Comparison of ENCODE assay signal across 1 cellular context in the genomic region with DNA sequence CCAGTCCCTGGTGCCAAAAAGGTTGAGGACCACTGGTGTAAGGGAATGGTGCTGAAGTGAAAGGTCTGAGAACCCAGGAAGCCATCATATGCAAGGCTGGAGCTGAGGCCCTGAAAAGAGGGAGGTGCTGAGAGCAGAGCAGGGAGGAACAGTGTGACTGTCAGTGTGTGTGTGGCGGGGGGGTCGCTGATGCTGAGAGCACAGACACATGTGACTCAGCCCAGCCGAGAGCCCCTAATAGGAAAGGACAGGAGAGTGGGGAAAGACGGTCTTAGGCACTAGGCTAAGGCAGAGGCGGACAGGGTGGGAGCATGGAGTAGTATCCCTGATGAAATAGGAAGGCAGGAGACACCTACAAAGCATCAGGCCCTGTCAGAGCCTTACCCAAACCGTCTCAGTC.
TF ChIP-seq lines count a peak whose summit lies in the region.

No MANE protein-coding gene starts in this region.

TF ChIP-seq in A549, 52 proteins besides CTCF, POLR2A, EP300 and RAD21 (continued from another document):
- TF ChIP-seq, protein P1, sequence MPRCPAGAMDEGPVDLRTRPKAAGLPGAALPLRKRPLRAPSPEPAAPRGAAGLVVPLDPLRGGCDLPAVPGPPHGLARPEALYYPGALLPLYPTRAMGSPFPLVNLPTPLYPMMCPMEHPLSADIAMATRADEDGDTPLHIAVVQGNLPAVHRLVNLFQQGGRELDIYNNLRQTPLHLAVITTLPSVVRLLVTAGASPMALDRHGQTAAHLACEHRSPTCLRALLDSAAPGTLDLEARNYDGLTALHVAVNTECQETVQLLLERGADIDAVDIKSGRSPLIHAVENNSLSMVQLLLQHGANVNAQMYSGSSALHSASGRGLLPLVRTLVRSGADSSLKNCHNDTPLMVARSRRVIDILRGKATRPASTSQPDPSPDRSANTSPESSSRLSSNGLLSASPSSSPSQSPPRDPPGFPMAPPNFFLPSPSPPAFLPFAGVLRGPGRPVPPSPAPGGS (IDR thresholded peaks at IDR 0.05), result no peak
- TF ChIP-seq EHF (CRISPR knock-in tag; IDR thresholded peaks at IDR 0.05) (no peak), HOXB5 (CRISPR knock-in tag; IDR thresholded peaks at IDR 0.05) (no peak), HEYL (CRISPR knock-in tag; IDR thresholded peaks at IDR 0.05) (no peak), NR3C1 (IDR thresholded peaks at IDR 0.05) (no peak), ZNF302 (CRISPR knock-in tag; IDR thresholded peaks at IDR 0.05) (no peak), SREBF2 (IDR thresholded peaks at IDR 0.05) (no peak)
- TF ChIP-seq, protein P2, sequence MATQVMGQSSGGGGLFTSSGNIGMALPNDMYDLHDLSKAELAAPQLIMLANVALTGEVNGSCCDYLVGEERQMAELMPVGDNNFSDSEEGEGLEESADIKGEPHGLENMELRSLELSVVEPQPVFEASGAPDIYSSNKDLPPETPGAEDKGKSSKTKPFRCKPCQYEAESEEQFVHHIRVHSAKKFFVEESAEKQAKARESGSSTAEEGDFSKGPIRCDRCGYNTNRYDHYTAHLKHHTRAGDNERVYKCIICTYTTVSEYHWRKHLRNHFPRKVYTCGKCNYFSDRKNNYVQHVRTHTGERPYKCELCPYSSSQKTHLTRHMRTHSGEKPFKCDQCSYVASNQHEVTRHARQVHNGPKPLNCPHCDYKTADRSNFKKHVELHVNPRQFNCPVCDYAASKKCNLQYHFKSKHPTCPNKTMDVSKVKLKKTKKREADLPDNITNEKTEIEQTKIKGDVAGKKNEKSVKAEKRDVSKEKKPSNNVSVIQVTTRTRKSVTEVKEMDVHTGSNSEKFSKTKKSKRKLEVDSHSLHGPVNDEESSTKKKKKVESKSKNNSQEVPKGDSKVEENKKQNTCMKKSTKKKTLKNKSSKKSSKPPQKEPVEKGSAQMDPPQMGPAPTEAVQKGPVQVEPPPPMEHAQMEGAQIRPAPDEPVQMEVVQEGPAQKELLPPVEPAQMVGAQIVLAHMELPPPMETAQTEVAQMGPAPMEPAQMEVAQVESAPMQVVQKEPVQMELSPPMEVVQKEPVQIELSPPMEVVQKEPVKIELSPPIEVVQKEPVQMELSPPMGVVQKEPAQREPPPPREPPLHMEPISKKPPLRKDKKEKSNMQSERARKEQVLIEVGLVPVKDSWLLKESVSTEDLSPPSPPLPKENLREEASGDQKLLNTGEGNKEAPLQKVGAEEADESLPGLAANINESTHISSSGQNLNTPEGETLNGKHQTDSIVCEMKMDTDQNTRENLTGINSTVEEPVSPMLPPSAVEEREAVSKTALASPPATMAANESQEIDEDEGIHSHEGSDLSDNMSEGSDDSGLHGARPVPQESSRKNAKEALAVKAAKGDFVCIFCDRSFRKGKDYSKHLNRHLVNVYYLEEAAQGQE (IDR thresholded peaks at IDR 0.05), result no peak
